ENCODE assay signal across 18 cellular contexts in genomic region chr17:17025621-17026020, GRCh38. TPM values are rescaled to one million over a fixed set of nuclear protein-coding genes. Genes with fewer than 3 reads are reported as not detected.
DNase-seq lines count a peak whose midpoint lies in the region; ATAC-seq and TF ChIP-seq lines count a peak whose summit lies in the region.
"Had no signal": no experiment of that assay in that cellular context is flagged by ENCODE, and none has a peak within 500 bp of the region (broad histone marks: within the 10 kb centered on the region; RNA-seq: fewer than 3 reads in every experiment).

No MANE protein-coding gene starts in this region.

- no peak for TF ChIP-seq POLR2A in HCT116 (IDR thresholded peaks at IDR 0.05; ENCODE audit: borderline replicate concordance, extremely low read depth, insufficient read depth, insufficient read length)

- H3K79me2 ChIP-seq in HCT116 (ENCODE audit: insufficient read depth, low read length) (no peaks in the 10 kb centered on the region), osteoblast (ENCODE audit: insufficient read depth, low read length) (no peaks in the 10 kb centered on the region)

- peak overlapping the region; percentile 84 for H3K4me2 ChIP-seq in BLaER1
- H3K4me2 ChIP-seq in HCT116 (ENCODE audit: low read length): no peak overlapping the region
- no peak overlapping the region for H3K4me2 ChIP-seq in osteoblast (ENCODE audit: insufficient read depth, low read length)

- peak overlapping the region; percentile 49; the same call in 1 of the 2 replicates for H3K9ac ChIP-seq in BLaER1
- peak overlapping the region; percentile 15; the same call in 1 of the 2 replicates for H3K9ac ChIP-seq in HCT116 (ENCODE audit: low read length)

- CTCF ChIA-PET in HCT116 (lab: Charles Lee): no interaction called here

- H3K4me3 ChIP-seq in BLaER1: no peak overlapping the region
- H3K4me3 ChIP-seq in HCT116 (replicated peaks in 1 of 2; ENCODE audit: low read depth in 1 of 2, low read length in 2 of 2): no peak overlapping the region
- H3K4me3 ChIP-seq in osteoblast (ENCODE audit: insufficient read depth, low read length): no peak overlapping the region
- H3K4me3 ChIP-seq: Peyer's patch had no signal

- ATAC-seq in HCT116 (no peak), GM21717 (IDR thresholded peaks at IDR 0.05; ENCODE audit: unreplicated experiment) (no peak)

- H3K9me2 ChIP-seq in HCT116 (ENCODE audit: insufficient read depth): no peaks in the 10 kb centered on the region

- intact Hi-C loops in HCT116 (cut with micrococcal nuclease): no loop called here

- RAD21 ChIA-PET in HCT116 (lab: Charles Lee; ENCODE audit: low non-redundant PET in 1 of 2, low total read pairs in 2 of 2, uncharacterized antibody in 2 of 2, unreplicated experiment in 2 of 2): no interaction called here

- no peak for TF ChIP-seq RAD21 in HCT116 (IDR thresholded peaks at IDR 0.05; ENCODE audit: low read depth)

- TF ChIP-seq CTCF in HCT116 (IDR thresholded peaks at IDR 0.05 in 2 of 3, conservative IDR thresholded peaks at IDR 0.05 in 1 of 3; ENCODE audit: borderline replicate concordance in 1 of 3, insufficient read depth in 1 of 3, low read depth in 2 of 3, low read length in 2 of 3) (no peak), osteoblast (IDR thresholded peaks at IDR 0.05; ENCODE audit: extremely low read depth, low read depth, low read length) (no peak)

- H3K36me3 ChIP-seq in BLaER1 (no peaks in the 10 kb centered on the region), HCT116 (ENCODE audit: control insufficient read depth in 1 of 2, insufficient read depth in 2 of 2, low read length in 2 of 2) (no peaks in the 10 kb centered on the region), osteoblast (ENCODE audit: insufficient read depth, low read length) (no peaks in the 10 kb centered on the region)
- H3K36me3 ChIP-seq: Peyer's patch had no signal

- H2AFZ ChIP-seq in HCT116 (ENCODE audit: low read depth, low read length, poor library complexity, severe bottlenecking) (no peak overlapping the region), osteoblast (ENCODE audit: low read length) (no peak overlapping the region)

- H3K9me3 ChIP-seq in BLaER1: no peaks in the 10 kb centered on the region
- no peaks in the 10 kb centered on the region for H3K9me3 ChIP-seq in HCT116 (ENCODE audit: control insufficient read depth in 1 of 2, insufficient read depth in 1 of 2, low read depth in 1 of 2, low read length in 2 of 2)
- no peaks in the 10 kb centered on the region for H3K9me3 ChIP-seq in osteoblast (ENCODE audit: low read depth, low read length)
- H3K9me3 ChIP-seq: Peyer's patch had no signal

- peak overlapping the region; percentile 70 for H3K27ac ChIP-seq in BLaER1
- no peak overlapping the region for H3K27ac ChIP-seq in HCT116 (ENCODE audit: low read depth, low read length)
- no peak overlapping the region for H3K27ac ChIP-seq in osteoblast (ENCODE audit: low read depth, low read length)
- H3K27ac ChIP-seq: Peyer's patch had no signal

- DNase-seq in HCT116 (ENCODE audit: low read depth, low spot score) (no peak), islet precursor cell (peak; percentile 77), osteoblast (ENCODE audit: insufficient read length, low spot score, missing footprints) (peak; percentile 31), NAMALWA (ENCODE audit: low spot score) (no peak), AG20443 (ENCODE audit: low spot score) (no peak)
- no peak for DNase-seq in activated naive CD4-positive, alpha-beta T cell treated with anti-CD3 and anti-CD28 coated beads, Interleukin-2, amount 50 U/mL, for 16 hours
- DNase-seq: C1 segment of cervical spinal cord, DMS153, HCEC 1CT, MV-4-11, NCI-H1436 treated with DMSO at 0.1 percent for 48 hours, NCI-H2107, NCI-H345, NCI-H748 treated with DMSO at 0.1 percent for 48 hours, SHP77 treated with DMSO at 0.1 percent for 48 hours had no signal

- H3K4me1 ChIP-seq in BLaER1 (peaks cover 73% of the 10 kb centered on the region), HCT116 (ENCODE audit: control insufficient read depth in 1 of 2, insufficient read depth in 2 of 2, low read length in 2 of 2) (peaks cover 56 to 70% of the 10 kb centered on the region in 2 experiments), osteoblast (ENCODE audit: insufficient read depth, low read length) (peaks cover 29% of the 10 kb centered on the region)

- H4K20me1 ChIP-seq in BLaER1 (peaks cover 13% of the 10 kb centered on the region), HCT116 (ENCODE audit: insufficient read depth) (no peaks in the 10 kb centered on the region), osteoblast (ENCODE audit: insufficient read depth, low read length) (no peaks in the 10 kb centered on the region)

- POLR2A ChIA-PET in HCT116 (lab: Charles Lee): no interaction called here

- H3K27me3 ChIP-seq in BLaER1 (no peaks in the 10 kb centered on the region), HCT116 (ENCODE audit: insufficient read depth, low read length) (no peaks in the 10 kb centered on the region), osteoblast (ENCODE audit: insufficient read depth, low read length) (no peaks in the 10 kb centered on the region)
- H3K27me3 ChIP-seq: Peyer's patch had no signal

- no TSS peak for BruUV-seq in HCT116 (replicated peaks; lab: Mats Ljungman, UMichigan)

TF ChIP-seq in HCT116, 20 proteins besides CTCF, POLR2A, EP300 and RAD21 (continues in another document):
- no peak for TF ChIP-seq SP1 (IDR thresholded peaks at IDR 0.05; ENCODE audit: low read depth)
- no peak for TF ChIP-seq ZFX (IDR thresholded peaks at IDR 0.05)
- TF ChIP-seq ZNF274 (IDR thresholded peaks at IDR 0.05; ENCODE audit: low read depth, low read length): no peak
- no peak for TF ChIP-seq ATF3 (IDR thresholded peaks at IDR 0.05)
- TF ChIP-seq MAX (IDR thresholded peaks at IDR 0.05): no peak
- TF ChIP-seq EZH2 (IDR thresholded peaks at IDR 0.05): no peak
- TF ChIP-seq EGR1 (IDR thresholded peaks at IDR 0.05; ENCODE audit: low read depth): no peak
- no peak for TF ChIP-seq REST (IDR thresholded peaks at IDR 0.05; ENCODE audit: low read depth)
- TF ChIP-seq SIN3A (IDR thresholded peaks at IDR 0.05; ENCODE audit: low read depth): no peak
- no peak for TF ChIP-seq POLR2AphosphoS5 (IDR thresholded peaks at IDR 0.05; ENCODE audit: low read depth, low read length)
- no peak for TF ChIP-seq JUND (IDR thresholded peaks at IDR 0.05)
- TF ChIP-seq FOSL1 (IDR thresholded peaks at IDR 0.05; ENCODE audit: low read depth): no peak
- TF ChIP-seq ELF1 (IDR thresholded peaks at IDR 0.05; ENCODE audit: borderline replicate concordance, low read depth): no peak
- no peak for TF ChIP-seq SRF (IDR thresholded peaks at IDR 0.05; ENCODE audit: low read depth)
- TF ChIP-seq ZBTB33 (IDR thresholded peaks at IDR 0.05; ENCODE audit: extremely low read depth, insufficient replicate concordance, low read length): no peak
- TF ChIP-seq CBX3 (IDR thresholded peaks at IDR 0.05; ENCODE audit: low read depth): no peak
- no peak for TF ChIP-seq CEBPB (IDR thresholded peaks at IDR 0.05; ENCODE audit: low read depth)

RNA-seq across cellular contexts. Expression of gene MPRIP, which starts 16.6 kb away (rescaled TPM):
- total RNA-seq in HCT116 (2021; ENCODE audit: unreplicated experiment) (258 TPM), osteoblast (120 and 149 TPM in 2 replicates)
- 131 and 153 TPM in 2 replicates for polyA plus RNA-seq in HCT116 (2012)

RNA-seq across cellular contexts. Expression of gene TNFRSF13B, which starts 53.7 kb away (rescaled TPM):
- total RNA-seq in HCT116 (2021; ENCODE audit: unreplicated experiment) (not detected), osteoblast (not detected in 2 replicates)
- polyA plus RNA-seq in HCT116 (2012): 0.06 TPM in 1 of 2 replicates, not detected in the other

Comparison
In these comparisons a context has a peak if more than half of its experiments do, and no peak if none do; other contexts are left out.
1. DNase-seq: peak in islet precursor cell (single experiment) and osteoblast (single experiment); none in HCT116 (single experiment), activated naive CD4-positive, alpha-beta T cell treated with anti-CD3 and anti-CD28 coated beads, Interleukin-2, amount 50 U/mL, for 16 hours (single experiment), NAMALWA (single experiment) and AG20443 (single experiment).